ENCODE assay signal across 16 cellular contexts in the genomic region with DNA sequence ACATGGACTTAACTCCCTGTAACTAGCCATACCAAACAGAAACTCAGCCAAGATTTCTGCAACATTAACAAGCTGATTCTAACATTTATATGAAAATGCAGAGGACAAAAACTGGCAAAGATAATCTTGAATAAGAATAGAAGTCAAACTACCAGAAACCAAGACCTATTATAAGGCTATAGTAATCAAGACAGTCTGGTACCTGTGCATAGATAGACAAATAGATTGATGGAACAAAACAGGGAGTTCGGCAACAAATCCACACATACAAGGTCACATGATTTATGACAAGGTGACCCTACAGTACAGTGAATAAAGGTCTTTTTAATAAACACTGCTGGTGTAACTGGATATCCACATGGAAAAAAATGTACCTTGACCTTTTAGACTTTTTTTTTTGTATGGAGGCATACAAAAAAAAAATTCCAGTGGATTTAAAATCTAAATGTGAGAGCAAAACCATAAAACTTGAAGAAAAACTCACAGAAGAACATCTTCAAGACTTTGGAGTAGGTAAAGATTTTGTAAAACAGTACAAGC. TPM values are rescaled to one million over a fixed set of nuclear protein-coding genes. Genes with fewer than 3 reads are reported as not detected.
A peak's percentile ranks its signal among the peaks of the same experiment; 100 is the strongest.
DNase-seq lines count a peak whose midpoint lies in the region; ATAC-seq and TF ChIP-seq lines count a peak whose summit lies in the region.
"Had no signal": no experiment of that assay in that cellular context is flagged by ENCODE, and none has a peak within 500 bp of the region (broad histone marks: within the 10 kb centered on the region; RNA-seq: fewer than 3 reads in every experiment).

No MANE protein-coding gene starts in this region.

- no peaks in the 10 kb centered on the region for H3K9me3 Mint-ChIP-seq in nephron
- H3K9me3 Mint-ChIP-seq: GM23338 had no signal

- no peak for TF ChIP-seq EP300 in SK-N-SH (IDR thresholded peaks at IDR 0.05; ENCODE audit: borderline replicate concordance in 1 of 2, low read depth in 1 of 2, low read length in 1 of 2)

- TF ChIP-seq RAD21 in SK-N-SH (IDR thresholded peaks at IDR 0.05; ENCODE audit: low read length) (no peak), HCT116 (IDR thresholded peaks at IDR 0.05; ENCODE audit: low read depth) (no peak)

- TF ChIP-seq POLR2A in HCT116 (IDR thresholded peaks at IDR 0.05; ENCODE audit: borderline replicate concordance, extremely low read depth, insufficient read depth, insufficient read length) = no peak

- peaks cover 2% of the 10 kb centered on the region for H3F3A ChIP-seq in SK-N-SH (replicated peaks; ENCODE audit: insufficient read depth)
- H3F3A ChIP-seq in MM.1S (ENCODE audit: insufficient read depth, low read length) = no peaks in the 10 kb centered on the region

- H3K4me1 ChIP-seq in SK-N-SH (ENCODE audit: control insufficient read depth in 1 of 2, insufficient read depth in 2 of 2, low read depth in 1 of 2, low read length in 1 of 2) (peaks cover 0 to 1% of the 10 kb centered on the region in 2 experiments; a peak in 2 of 4 replicates), HCT116 (ENCODE audit: control insufficient read depth in 1 of 2, insufficient read depth in 2 of 2, low read length in 2 of 2) (peaks cover 2 to 10% of the 10 kb centered on the region in 2 experiments; a peak in 3 of 4 replicates), MM.1S (ENCODE audit: low read length) (no peaks in the 10 kb centered on the region; the same call in 1 of the 2 replicates)

- no TSS peak for BruUV-seq in HCT116 (replicated peaks; lab: Mats Ljungman, UMichigan)

- H3K4me2 ChIP-seq in SK-N-SH = no peak overlapping the region
- no peak overlapping the region for H3K4me2 ChIP-seq in HCT116 (ENCODE audit: low read length)
- no peak overlapping the region for H3K4me2 ChIP-seq in MM.1S (ENCODE audit: low read depth, low read length)
- H3K4me2 ChIP-seq: BLaER1, GM23338 had no signal

- no peak overlapping the region for H3K27ac ChIP-seq in SK-N-SH (ENCODE audit: low read depth in 2 of 2, low read length in 1 of 2)
- no peak overlapping the region for H3K27ac ChIP-seq in HCT116 (ENCODE audit: low read depth, low read length)
- no peak overlapping the region for H3K27ac ChIP-seq in MM.1S (ENCODE audit: low read length)
- H3K27ac ChIP-seq: BLaER1 had no signal

- H3K36me3 ChIP-seq in SK-N-SH (replicated peaks in 1 of 2; ENCODE audit: control insufficient read depth in 1 of 2, insufficient read depth in 2 of 2, low read length in 1 of 2) (peaks cover 0 to under 1% of the 10 kb centered on the region in 2 experiments), HCT116 (ENCODE audit: control insufficient read depth in 1 of 2, insufficient read depth in 2 of 2, low read length in 2 of 2) (peaks cover 0 to 2% of the 10 kb centered on the region in 2 experiments; a peak in 2 of 4 replicates), MM.1S (replicated peaks; ENCODE audit: insufficient read depth, low read length) (no peaks in the 10 kb centered on the region)

- intact Hi-C loops in HCT116 (cut with micrococcal nuclease) = loop anchor here (5.0 kb wide), 1 partner anchor 342 kb away; no protein-coding TSS in a partner anchor

- H4K20me1 ChIP-seq in SK-N-SH (ENCODE audit: insufficient read depth) (no peaks in the 10 kb centered on the region), HCT116 (ENCODE audit: insufficient read depth) (no peaks in the 10 kb centered on the region), MM.1S (ENCODE audit: insufficient read depth, low read length) (no peaks in the 10 kb centered on the region)
- H4K20me1 ChIP-seq: BLaER1 had no signal

- no peak for TF ChIP-seq CTCF in SK-N-SH (IDR thresholded peaks at IDR 0.05)
- no peak for TF ChIP-seq CTCF in HCT116 (IDR thresholded peaks at IDR 0.05 in 2 of 3, conservative IDR thresholded peaks at IDR 0.05 in 1 of 3; ENCODE audit: borderline replicate concordance in 1 of 3, insufficient read depth in 1 of 3, low read depth in 2 of 3, low read length in 2 of 3)
- no peak for TF ChIP-seq CTCF in nephron (IDR thresholded peaks at IDR 0.05; ENCODE audit: unreplicated experiment in 3 of 3)
- TF ChIP-seq CTCF in MM.1S (IDR thresholded peaks at IDR 0.05; ENCODE audit: low read length) = no peak

- H3K4me3 Mint-ChIP-seq in nephron = peak overlapping the region in 2 of 3 experiments; percentile 7 to 46
- H3K4me3 Mint-ChIP-seq: CD14-positive monocyte, GM23338 had no signal

- H3K9me2 ChIP-seq in SK-N-SH (no peaks in the 10 kb centered on the region), HCT116 (ENCODE audit: insufficient read depth) (no peaks in the 10 kb centered on the region), MM.1S (replicated peaks; ENCODE audit: insufficient read depth, low read length) (no peaks in the 10 kb centered on the region)

- ATAC-seq in SK-N-SH treated with all-trans-retinoic acid at 6 μM for 48 hours = no peak
- no peak for ATAC-seq in HCT116
- no peak for ATAC-seq in GM19328 (IDR thresholded peaks at IDR 0.05; ENCODE audit: unreplicated experiment)
- ATAC-seq: GM23338 had no signal

- H2AFZ ChIP-seq in SK-N-SH (ENCODE audit: low read depth) (peak overlapping the region; percentile 64; the same call in 1 of the 2 replicates), HCT116 (ENCODE audit: low read depth, low read length, poor library complexity, severe bottlenecking) (peak overlapping the region; percentile 55), MM.1S (ENCODE audit: low read length) (no peak overlapping the region)
- H2AFZ ChIP-seq: GM23338 had no signal

- RAD21 ChIA-PET in HCT116 (lab: Charles Lee; ENCODE audit: low non-redundant PET in 1 of 2, low total read pairs in 2 of 2, uncharacterized antibody in 2 of 2, unreplicated experiment in 2 of 2) = interaction anchor here in 1 of 2 experiments (0.7 kb wide), 1 partner anchor 85 kb away, joined by 3 read pairs; no protein-coding TSS in a partner anchor

- no peaks in the 10 kb centered on the region for H3K36me3 Mint-ChIP-seq in nephron (ENCODE audit: low read depth)
- H3K36me3 Mint-ChIP-seq: CD14-positive monocyte had no signal

- H3K4me1 Mint-ChIP-seq in nephron = peaks cover 23% of the 10 kb centered on the region

- in situ Hi-C loops in SK-MEL-5 (cut with HindIII; ENCODE audit: low pct_unique_long_range_greater_than_20kb, low sequenced_read_pairs) = no loop called here

- no peak overlapping the region for H3K9ac ChIP-seq in SK-N-SH
- H3K9ac ChIP-seq in HCT116 (ENCODE audit: low read length) = no peak overlapping the region
- no peak overlapping the region for H3K9ac ChIP-seq in MM.1S (ENCODE audit: low read length)
- H3K9ac ChIP-seq: BLaER1 had no signal

- no peak overlapping the region for H3K27ac Mint-ChIP-seq in nephron
- H3K27ac Mint-ChIP-seq: GM23338 had no signal

- peaks cover 8% of the 10 kb centered on the region for H3K27me3 Mint-ChIP-seq in nephron (ENCODE audit: low read depth)

- 86% methylated on average over 1 of the region's 1 CpG for WGBS in SK-N-SH (ENCODE audit: low lambda C conversion rate)

- CTCF ChIA-PET in SK-N-SH (lab: Yijun Ruan, JAX) (interaction anchor here (1.0 to 1.3 kb wide), 2 partner anchors 14 to 20 kb away, joined by 3 to 4 read pairs; no protein-coding TSS in a partner anchor), HCT116 (lab: Charles Lee) (no interaction called here)

- POLR2A ChIA-PET in SK-N-SH (lab: Yijun Ruan, JAX) = no interaction called here
- POLR2A ChIA-PET in HCT116 (lab: Charles Lee) = no interaction called here

- H3K4me3 ChIP-seq in SK-N-SH (ENCODE audit: low read depth in 2 of 2, low read length in 1 of 2) (no peak overlapping the region), HCT116 (replicated peaks in 1 of 2; ENCODE audit: low read depth in 1 of 2, low read length in 2 of 2) (no peak overlapping the region), MM.1S (ENCODE audit: low read length) (no peak overlapping the region)
- H3K4me3 ChIP-seq: BLaER1, GM23338 had no signal

- H3K27me3 ChIP-seq in SK-N-SH (ENCODE audit: insufficient read depth) (no peaks in the 10 kb centered on the region), HCT116 (ENCODE audit: insufficient read depth, low read length) (no peaks in the 10 kb centered on the region), MM.1S (replicated peaks; ENCODE audit: insufficient read depth, low read length) (no peaks in the 10 kb centered on the region)
- H3K27me3 ChIP-seq: BLaER1 had no signal

- H3K79me2 ChIP-seq in SK-N-SH (ENCODE audit: insufficient read depth) = peaks cover 20% of the 10 kb centered on the region
- H3K79me2 ChIP-seq in HCT116 (ENCODE audit: insufficient read depth, low read length) = peaks cover 21% of the 10 kb centered on the region
- H3K79me2 ChIP-seq in MM.1S (ENCODE audit: low read length) = peaks cover 12% of the 10 kb centered on the region

- no peak for DNase-seq in SK-N-SH
- no peak for DNase-seq in HCT116 (ENCODE audit: low read depth, low spot score)
- DNase-seq in SK-MEL-5 (ENCODE audit: low read depth, low spot score) = peak; percentile 59
- no peak for DNase-seq in MM.1S
- no peak for DNase-seq in SIG-M5 (lab: John Stamatoyannopoulos, UW)
- DNase-seq: 8988T; CD4-positive, alpha-beta memory T cell; DMS153; DMS79; GDM1 had no signal

- H3K9me3 ChIP-seq in SK-N-SH (no peaks in the 10 kb centered on the region), HCT116 (ENCODE audit: control insufficient read depth in 1 of 2, insufficient read depth in 1 of 2, low read depth in 1 of 2, low read length in 2 of 2) (no peaks in the 10 kb centered on the region), MM.1S (replicated peaks; ENCODE audit: insufficient read depth, low read length) (no peaks in the 10 kb centered on the region)
- H3K9me3 ChIP-seq: BLaER1 had no signal

TF ChIP-seq in SK-N-SH, 30 proteins besides CTCF, POLR2A, EP300 and RAD21 (continues in another document):
- TF ChIP-seq RFX5 (IDR thresholded peaks at IDR 0.05; ENCODE audit: low read length) = no peak
- TF ChIP-seq MEF2A (IDR thresholded peaks at IDR 0.05; ENCODE audit: borderline replicate concordance, low read depth) = no peak
- TF ChIP-seq FOXJ3 (CRISPR knock-in tag; IDR thresholded peaks at IDR 0.05) = no peak

TF ChIP-seq in SK-N-SH treated with all-trans-retinoic acid at 6 μM for 48 hours, 23 proteins besides CTCF, POLR2A, EP300 and RAD21 (continues in another document):
- no peak for TF ChIP-seq SNAI2 (CRISPR knock-in tag; IDR thresholded peaks at IDR 0.05)
- TF ChIP-seq TOX (CRISPR knock-in tag; IDR thresholded peaks at IDR 0.05; ENCODE audit: borderline replicate concordance) = no peak

TF ChIP-seq in HCT116, 20 proteins besides CTCF, POLR2A, EP300 and RAD21 (continues in another document):
- no peak for TF ChIP-seq SIN3A (IDR thresholded peaks at IDR 0.05; ENCODE audit: low read depth)
- TF ChIP-seq ATF3 (IDR thresholded peaks at IDR 0.05) = no peak
- no peak for TF ChIP-seq CBX3 (IDR thresholded peaks at IDR 0.05; ENCODE audit: low read depth)

RNA-seq across cellular contexts. Expression of gene RFC3, which starts 2.9 kb away (rescaled TPM):
- 15.0 and 15.8 TPM in 2 replicates for polyA plus RNA-seq in SK-N-SH (2012; rRNA removed)
- polyA plus RNA-seq in SK-N-SH (2012; cell fraction: cytosol; rRNA removed) = 20.1 and 22.5 TPM in 2 replicates
- 12.3 and 17.9 TPM in 2 replicates for polyA plus RNA-seq in SK-N-SH (2012; cell fraction: nucleus; rRNA removed)
- total RNA-seq in HCT116 (2021; ENCODE audit: unreplicated experiment) = 38.2 TPM
- polyA plus RNA-seq in HCT116 (2012) = 12.2 and 17.4 TPM in 2 replicates
- 44.3 and 44.4 TPM in 2 replicates for total RNA-seq in SK-MEL-5 (2014; rRNA removed; shearing (Covaris generic))
- polyA plus RNA-seq in SK-MEL-5 (2015; cell fraction: cytosol; rRNA removed) = 60.2 and 72.9 TPM in 2 replicates
- polyA plus RNA-seq in SK-MEL-5 (2015; cell fraction: nucleus; rRNA removed) = 84.1 and 87.8 TPM in 2 replicates
